In genomic region chr17:29613371-29613837, GRCh38 we compare ENCODE assay signal across 1 cellular context.
A peak's percentile ranks its signal among the peaks of the same experiment; 100 is the strongest.
TF ChIP-seq lines count a peak whose summit lies in the region.

No MANE protein-coding gene starts in this region.

TF ChIP-seq in WTC11, 78 proteins besides CTCF, POLR2A, EP300 and RAD21 (continued from another document and continues in another):
- TF ChIP-seq E2F4 (CRISPR knock-in tag; IDR thresholded peaks at IDR 0.05; ENCODE audit: borderline replicate concordance, low read depth) = peak; percentile 91; the same call in 1 of the 2 replicates
- TF ChIP-seq FOXP1 (CRISPR knock-in tag; IDR thresholded peaks at IDR 0.05; ENCODE audit: borderline replicate concordance) = peak; percentile 97; the same call in 1 of the 2 replicates
- TF ChIP-seq TEAD1 (CRISPR knock-in tag; IDR thresholded peaks at IDR 0.05) = peak; percentile 89
- peak; percentile 91 for TF ChIP-seq CREB1 (CRISPR knock-in tag; IDR thresholded peaks at IDR 0.05)
- no peak for TF ChIP-seq NR2C2 (CRISPR knock-in tag; IDR thresholded peaks at IDR 0.05)
- no peak for TF ChIP-seq ZNF425 (CRISPR knock-in tag; conservative IDR thresholded peaks at IDR 0.05)
- TF ChIP-seq CBFB (CRISPR knock-in tag; IDR thresholded peaks at IDR 0.05; ENCODE audit: low read depth) = peak; percentile 88
- peak; percentile 89 for TF ChIP-seq IRF1 (CRISPR knock-in tag; IDR thresholded peaks at IDR 0.05)
- peak; percentile 85; the same call in 1 of the 2 replicates for TF ChIP-seq NR3C1 (CRISPR knock-in tag; conservative IDR thresholded peaks at IDR 0.05; ENCODE audit: low read depth)
- TF ChIP-seq FOXP4 (CRISPR knock-in tag; IDR thresholded peaks at IDR 0.05) = peak; percentile 98
- no peak for TF ChIP-seq ZNF396 (CRISPR knock-in tag; IDR thresholded peaks at IDR 0.05; ENCODE audit: borderline replicate concordance)
- peak; percentile 92 for TF ChIP-seq ARID4B (CRISPR knock-in tag; IDR thresholded peaks at IDR 0.05; ENCODE audit: borderline replicate concordance)
- no peak; the same call in 1 of the 2 replicates for TF ChIP-seq ELF4 (CRISPR knock-in tag; IDR thresholded peaks at IDR 0.05; ENCODE audit: low read depth)
- no peak; the same call in 1 of the 2 replicates for TF ChIP-seq AFF4 (CRISPR knock-in tag; IDR thresholded peaks at IDR 0.05; ENCODE audit: borderline replicate concordance)
- peak; percentile 80; the same call in 1 of the 2 replicates for TF ChIP-seq ATF2 (CRISPR knock-in tag; IDR thresholded peaks at IDR 0.05; ENCODE audit: borderline replicate concordance, low read depth)
- no peak for TF ChIP-seq PREB (CRISPR knock-in tag; IDR thresholded peaks at IDR 0.05; ENCODE audit: borderline replicate concordance)
- peak; percentile 83 for TF ChIP-seq USF2 (CRISPR knock-in tag; IDR thresholded peaks at IDR 0.05)
- 0 out of 2 replicates have a peak, but pooled peaks have one; percentile 60 for TF ChIP-seq EMX1 (CRISPR knock-in tag; IDR thresholded peaks at IDR 0.05)
- peak; percentile 80 for TF ChIP-seq SP1 (CRISPR knock-in tag; conservative IDR thresholded peaks at IDR 0.05)
- TF ChIP-seq TCF7 (CRISPR knock-in tag; IDR thresholded peaks at IDR 0.05; ENCODE audit: low read depth) = peak; percentile 91; the same call in 1 of the 2 replicates
- TF ChIP-seq SMAD3 (CRISPR knock-in tag; IDR thresholded peaks at IDR 0.05; ENCODE audit: borderline replicate concordance) = no peak; the same call in none of the 2 replicates
- TF ChIP-seq FOXJ3 (CRISPR knock-in tag; IDR thresholded peaks at IDR 0.05; ENCODE audit: borderline replicate concordance) = no peak
- TF ChIP-seq ETV6 (CRISPR knock-in tag; IDR thresholded peaks at IDR 0.05) = peak; percentile 98
- peak; percentile 97 for TF ChIP-seq TP53 (CRISPR knock-in tag; IDR thresholded peaks at IDR 0.05)
- TF ChIP-seq USF1 (CRISPR knock-in tag; IDR thresholded peaks at IDR 0.05) = peak; percentile 75; the same call in 1 of the 2 replicates
- no peak for TF ChIP-seq OVOL2 (CRISPR knock-in tag; IDR thresholded peaks at IDR 0.05; ENCODE audit: borderline replicate concordance)
- TF ChIP-seq FOXK1 (CRISPR knock-in tag; IDR thresholded peaks at IDR 0.05) = peak; percentile 93
- peak; percentile 67; the same call in 1 of the 2 replicates for TF ChIP-seq STAT6 (CRISPR knock-in tag; conservative IDR thresholded peaks at IDR 0.05; ENCODE audit: low read depth)
- TF ChIP-seq ZNF671 (CRISPR knock-in tag; IDR thresholded peaks at IDR 0.05) = no peak
- TF ChIP-seq NR1H2 (CRISPR knock-in tag; IDR thresholded peaks at IDR 0.05) = no peak
- 0 out of 2 replicates have a peak, but pooled peaks have one; percentile 52 for TF ChIP-seq IRF2 (CRISPR knock-in tag; IDR thresholded peaks at IDR 0.05; ENCODE audit: borderline replicate concordance, low read depth)
